Comparison of ENCODE assay signal across 9 cellular contexts in genomic region chr11:8092587-8093424, GRCh38. TPM values are rescaled to one million over a fixed set of nuclear protein-coding genes. Genes with fewer than 3 reads are reported as not detected.
A peak's percentile ranks its signal among the peaks of the same experiment; 100 is the strongest.
DNase-seq lines count a peak whose midpoint lies in the region; ATAC-seq and TF ChIP-seq lines count a peak whose summit lies in the region.
"Had no signal": no experiment of that assay in that cellular context is flagged by ENCODE, and none has a peak within 500 bp of the region (broad histone marks: within the 10 kb centered on the region; RNA-seq: fewer than 3 reads in every experiment).

No MANE protein-coding gene starts in this region.

- no peak for TF ChIP-seq POLR2A in vagina (IDR thresholded peaks at IDR 0.05)

- H3K27me3 Mint-ChIP-seq in activated naive CD8-positive, alpha-beta T cell treated with anti-CD3 and anti-CD28 coated beads, Interleukin-2, amount 10 ng/mL, durations not matched to agents 7 days and 5 days = peaks cover 3% of the 10 kb centered on the region
- H3K27me3 Mint-ChIP-seq: T-cell had no signal

- no peaks in the 10 kb centered on the region for H3K9me3 ChIP-seq in NT2/D1 (ENCODE audit: insufficient read depth, low read length)
- H3K9me3 ChIP-seq in vagina = no peaks in the 10 kb centered on the region

- peaks cover 66% of the 10 kb centered on the region for H3K36me3 ChIP-seq in NT2/D1 (ENCODE audit: insufficient read depth, insufficient read length, low read length)
- peaks cover 0 to 15% of the 10 kb centered on the region in 2 donors for H3K36me3 ChIP-seq in vagina

- ATAC-seq in GM19351 (IDR thresholded peaks at IDR 0.05; ENCODE audit: unreplicated experiment) = peak; percentile 86
- ATAC-seq in HG03521 (IDR thresholded peaks at IDR 0.05; ENCODE audit: unreplicated experiment) = peak; percentile 68
- peak; percentile 51 for ATAC-seq in activated naive CD8-positive, alpha-beta T cell treated with anti-CD3 and anti-CD28 coated beads, Interleukin-2, amount 10 ng/mL, durations not matched to agents 7 days and 5 days (ENCODE audit: low read depth)
- peak; percentile 65 for ATAC-seq in left ventricle myocardium superior

- H3K27me3 ChIP-seq in NT2/D1 (ENCODE audit: insufficient read depth, insufficient read length) = no peaks in the 10 kb centered on the region
- H3K27me3 ChIP-seq in vagina = no peaks in the 10 kb centered on the region

- TF ChIP-seq CTCF in vagina (IDR thresholded peaks at IDR 0.05) = peak in 1 of 3 experiments; percentile 51

- no peak overlapping the region for H3K4me3 Mint-ChIP-seq in activated naive CD8-positive, alpha-beta T cell treated with anti-CD3 and anti-CD28 coated beads, Interleukin-2, amount 10 ng/mL, durations not matched to agents 7 days and 5 days
- H3K4me3 Mint-ChIP-seq: T-cell had no signal

- H3K4me1 Mint-ChIP-seq in activated naive CD8-positive, alpha-beta T cell treated with anti-CD3 and anti-CD28 coated beads, Interleukin-2, amount 10 ng/mL, durations not matched to agents 7 days and 5 days = no peaks in the 10 kb centered on the region

- intact Hi-C loops in left ventricle myocardium superior (cut with micrococcal nuclease) = loop anchor here (5.0 kb wide), 1 partner anchor 86 kb away; no protein-coding TSS in a partner anchor
- intact Hi-C loops in vagina (cut with DNase I) = no loop called here

- H3K4me3 ChIP-seq in NT2/D1 (ENCODE audit: insufficient read length, low read depth) (no peak overlapping the region), vagina (no peak overlapping the region)

- H3K36me3 Mint-ChIP-seq in activated naive CD8-positive, alpha-beta T cell treated with anti-CD3 and anti-CD28 coated beads, Interleukin-2, amount 10 ng/mL, durations not matched to agents 7 days and 5 days = no peaks in the 10 kb centered on the region
- H3K36me3 Mint-ChIP-seq: T-cell had no signal

- no peak overlapping the region for H3K9ac ChIP-seq in NT2/D1 (ENCODE audit: insufficient read length, low read depth)

- DNase-seq in COLO829 (ENCODE audit: low spot score) = peak; percentile 85
- DNase-seq in NT2/D1 (ENCODE audit: low read depth, low spot score) = peak; percentile 64
- no peak for DNase-seq in activated naive CD8-positive, alpha-beta T cell treated with anti-CD3 and anti-CD28 coated beads, Interleukin-2, amount 10 ng/mL, durations not matched to agents 7 days and 5 days
- DNase-seq in left ventricle myocardium superior = peak; percentile 71
- peak; percentile 17 to 50 for DNase-seq in stimulated activated CD4-positive, alpha-beta T cell treated with anti-CD3 and anti-CD28 coated beads, Interleukin-12 subunit alpha, Interleukin-12 subunit beta, amount 100 ng/mL, for 24 hours (ENCODE audit: low read depth in 2 of 2)
- no peak for DNase-seq in vagina (ENCODE audit: extremely low spot score in 2 of 2)

- POLR2A ChIA-PET in activated naive CD8-positive, alpha-beta T cell treated with anti-CD3 and anti-CD28 coated beads, Interleukin-2, amount 10 ng/mL, durations not matched to agents 7 days and 5 days (lab: Charles Lee) = no interaction called here

- no peak overlapping the region for H3K27ac Mint-ChIP-seq in activated naive CD8-positive, alpha-beta T cell treated with anti-CD3 and anti-CD28 coated beads, Interleukin-2, amount 10 ng/mL, durations not matched to agents 7 days and 5 days
- H3K27ac Mint-ChIP-seq: T-cell had no signal

- H3K4me1 ChIP-seq in NT2/D1 (ENCODE audit: insufficient read depth, insufficient read length) (peaks cover under 1% of the 10 kb centered on the region), vagina (peaks cover 34% of the 10 kb centered on the region)

- no peaks in the 10 kb centered on the region for H3K9me3 Mint-ChIP-seq in activated naive CD8-positive, alpha-beta T cell treated with anti-CD3 and anti-CD28 coated beads, Interleukin-2, amount 10 ng/mL, durations not matched to agents 7 days and 5 days
- H3K9me3 Mint-ChIP-seq: T-cell had no signal

- H3K27ac ChIP-seq in vagina = no peak overlapping the region

RNA-seq across cellular contexts. Expression of gene TUB, which starts 11.8 kb away (rescaled TPM):
- total RNA-seq in activated naive CD8-positive, alpha-beta T cell treated with anti-CD3 and anti-CD28 coated beads, Interleukin-2, amount 10 ng/mL, durations not matched to agents 7 days and 5 days = under 1 TPM in 1 of 2 experiments, not detected in 1; 0.14 TPM
- total RNA-seq in left ventricle myocardium superior = 22.3 TPM
- 13.5 TPM for total RNA-seq in vagina

Comparison
In these comparisons a context has a peak if more than half of its experiments do, and no peak if none do; other contexts are left out.
1. DNase-seq: peak in COLO829 (single experiment), NT2/D1 (single experiment), left ventricle myocardium superior (single experiment) and stimulated activated CD4-positive, alpha-beta T cell treated with anti-CD3 and anti-CD28 coated beads, Interleukin-12 subunit alpha, Interleukin-12 subunit beta, amount 100 ng/mL, for 24 hours (2 of 2); none in activated naive CD8-positive, alpha-beta T cell treated with anti-CD3 and anti-CD28 coated beads, Interleukin-2, amount 10 ng/mL, durations not matched to agents 7 days and 5 days (single experiment) and vagina (0 of 2).
2. RNA of gene TUB, which starts 11.8 kb away (total RNA-seq): 22.3 TPM in left ventricle myocardium superior (single experiment) and 13.5 TPM in vagina (single experiment); 0.14 TPM in activated naive CD8-positive, alpha-beta T cell treated with anti-CD3 and anti-CD28 coated beads, Interleukin-2, amount 10 ng/mL, durations not matched to agents 7 days and 5 days; every median in the first group is over 10 times any median in the second.
3. Peak in every context shown above with its lines, with median percentiles within 50 percentile points of each other: ATAC-seq.